Comparison of ENCODE assay signal across 20 cellular contexts in the genomic region with DNA sequence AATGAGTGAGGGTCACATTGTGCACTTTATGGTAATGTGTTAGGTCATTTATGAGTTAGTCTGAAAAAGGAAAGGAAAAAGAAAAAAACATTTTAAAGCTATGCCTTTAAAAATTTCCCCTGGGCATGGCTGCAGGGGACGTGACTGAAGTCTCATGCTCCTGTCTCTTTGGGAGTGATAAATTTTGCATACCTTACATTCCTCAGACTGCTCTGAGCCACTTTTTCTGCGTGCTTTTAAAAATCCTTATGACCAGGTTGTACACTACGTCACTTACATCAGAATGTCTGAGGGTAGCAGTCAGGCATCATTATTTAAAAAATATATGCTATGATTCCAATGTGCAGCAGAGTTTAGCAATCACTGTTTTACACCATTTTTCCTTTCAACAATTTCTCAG.
DNase-seq lines count a peak whose midpoint lies in the region; TF ChIP-seq lines count a peak whose summit lies in the region.
"Had no signal": no experiment of that assay in that cellular context is flagged by ENCODE, and none has a peak within 500 bp of the region (broad histone marks: within the 10 kb centered on the region; RNA-seq: fewer than 3 reads in every experiment).

No MANE protein-coding gene starts in this region.

- no peak overlapping the region for H3K27ac ChIP-seq in mesendoderm (ENCODE audit: low read depth, low read length)
- H3K27ac ChIP-seq in H9 (ENCODE audit: insufficient read length, low read depth, low read length) = no peak overlapping the region
- H3K27ac ChIP-seq: adrenal gland, BLaER1, upper lobe of left lung had no signal

- H3K27me3 ChIP-seq in mesendoderm (ENCODE audit: insufficient read depth, low read length, poor library complexity) (no peaks in the 10 kb centered on the region), H9 (ENCODE audit: insufficient read depth, low read length) (no peaks in the 10 kb centered on the region)
- H3K27me3 ChIP-seq: adrenal gland, BLaER1, upper lobe of left lung had no signal

- no peaks in the 10 kb centered on the region for H4K20me1 ChIP-seq in H9 (ENCODE audit: control insufficient read depth, insufficient read depth, insufficient read length)
- H4K20me1 ChIP-seq: BLaER1 had no signal

- H2BK20ac ChIP-seq in H9 (ENCODE audit: low read depth, low read length, poor library complexity, severe bottlenecking) = no peak overlapping the region

- H3K14ac ChIP-seq in H9 (ENCODE audit: insufficient read depth, low read length) = no peak overlapping the region

- no peak overlapping the region for H3K4ac ChIP-seq in mesendoderm (ENCODE audit: low read depth, low read length)
- no peak overlapping the region for H3K4ac ChIP-seq in H9 (ENCODE audit: low read depth, low read length)

- no peak for TF ChIP-seq CTCF in astrocyte of the spinal cord (IDR thresholded peaks at IDR 0.05; ENCODE audit: low read depth, low read length)
- no peak for TF ChIP-seq CTCF in H9 (conservative IDR thresholded peaks at IDR 0.05)

- H4K8ac ChIP-seq in mesendoderm (ENCODE audit: low read depth, low read length) (no peak overlapping the region), H9 (replicated peaks; ENCODE audit: insufficient read length, low read depth, low read length) (no peak overlapping the region)

- H3K4me3 ChIP-seq in astrocyte of the spinal cord (ENCODE audit: low read depth, low read length) (no peak overlapping the region), mesendoderm (ENCODE audit: low read length) (no peak overlapping the region)
- H3K4me3 ChIP-seq: adrenal gland, BLaER1, K562, upper lobe of left lung had no signal

- H3K4me1 Mint-ChIP-seq in H9 = 0 out of 4 replicates have a peak, but pooled peaks cover 0 to 2% of the 10 kb centered on the region in 2 experiments

- H2BK15ac ChIP-seq in mesendoderm (replicated peaks; ENCODE audit: low read depth) (no peak overlapping the region), H9 (ENCODE audit: low read depth, low read length) (no peak overlapping the region)

- no peak overlapping the region for H2AK5ac ChIP-seq in mesendoderm (ENCODE audit: low read length)
- no peak overlapping the region for H2AK5ac ChIP-seq in H9 (ENCODE audit: insufficient read length, low read length)

- H4K5ac ChIP-seq in mesendoderm (ENCODE audit: low read length) = no peak overlapping the region
- H4K5ac ChIP-seq in H9 (ENCODE audit: insufficient read length, low read depth, low read length) = no peak overlapping the region

- no peak overlapping the region for H3K9ac ChIP-seq in mesendoderm (ENCODE audit: low read length)
- no peak overlapping the region for H3K9ac ChIP-seq in H9 (ENCODE audit: extremely low read depth, insufficient read length, low read length)
- H3K9ac ChIP-seq: BLaER1 had no signal

- no peak overlapping the region for H2BK120ac ChIP-seq in mesendoderm (ENCODE audit: low read depth, low read length)
- H2BK120ac ChIP-seq in H9 (ENCODE audit: low read depth, low read length, poor library complexity, severe bottlenecking) = no peak overlapping the region

- WGBS in mesendoderm (ENCODE audit: extremely low coverage, insufficient coverage, low lambda C conversion rate) = no CpG with 5 or more reads among the region's 3 CpGs
- no CpG with 5 or more reads among the region's 3 CpGs for WGBS in H9 (ENCODE audit: extremely low coverage, insufficient read length, low lambda C conversion rate)

- no peaks in the 10 kb centered on the region for H3K36me3 ChIP-seq in mesendoderm (ENCODE audit: control insufficient read depth, insufficient read depth, low read length)
- H3K36me3 ChIP-seq: adrenal gland, BLaER1, upper lobe of left lung had no signal

- H3K23ac ChIP-seq in mesendoderm (ENCODE audit: low read length) = no peak overlapping the region
- H3K23ac ChIP-seq in H9 (ENCODE audit: insufficient read length, low read depth, low read length) = no peak overlapping the region

- no peak overlapping the region for H3K4me3 Mint-ChIP-seq in H9
- H3K4me3 Mint-ChIP-seq: activated T-cell treated with anti-CD3 and anti-CD28 coated beads, Interleukin-2, amount 50 U/mL, for 72 hours; T-helper 1 cell treated with Interleukin-12 subunit alpha and Interleukin-12 subunit beta and Interleukin-4 antibody, amounts not matched to agents 30 μg/mL and 1 μg/mL, for 36 hours had no signal

- H3K56ac ChIP-seq in mesendoderm (ENCODE audit: low read length) (no peak overlapping the region), H9 (ENCODE audit: insufficient read length, low read depth, low read length) (no peak overlapping the region)

- no peaks in the 10 kb centered on the region for H3K9me3 ChIP-seq in H9 (ENCODE audit: control insufficient read depth, low read depth, low read length)
- H3K9me3 ChIP-seq: adrenal gland, BLaER1, upper lobe of left lung had no signal

- H3K4me2 ChIP-seq in mesendoderm (ENCODE audit: low read length) (no peak overlapping the region), H9 (ENCODE audit: insufficient read depth, insufficient read length, low read length) (no peak overlapping the region)
- H3K4me2 ChIP-seq: BLaER1 had no signal

- in situ Hi-C loops in Caki2 (cut with HindIII; ENCODE audit: low pct_unique_long_range_greater_than_20kb, low sequenced_read_pairs) (no loop called here), astrocyte of the spinal cord (cut with HindIII; ENCODE audit: low sequenced_read_pairs) (no loop called here)

- H3K79me2 ChIP-seq in mesendoderm (ENCODE audit: control insufficient read depth, insufficient read depth, low read length) (no peaks in the 10 kb centered on the region), H9 (ENCODE audit: insufficient read depth, low read length) (no peaks in the 10 kb centered on the region)

- no peak overlapping the region for H2AFZ ChIP-seq in H9 (ENCODE audit: low read length)

- DNase-seq in Caki2 (ENCODE audit: low read depth) (peak; percentile 0), LHCN-M2 (ENCODE audit: low read depth) (peak; percentile 64), astrocyte of the spinal cord (ENCODE audit: low read depth, low spot score) (peak; percentile 32), mesendoderm (peak; percentile 40), NCI-H187 treated with DMSO at 0.1 percent for 48 hours (lab: John Stamatoyannopoulos, UW) (no peak), iPS-NIHi11 (ENCODE audit: low spot score) (no peak), H9 (no peak), GM19238 (ENCODE audit: insufficient read length, low spot score) (no peak)
- DNase-seq: activated CD4-positive, alpha-beta T cell treated with anti-CD3 and anti-CD28 coated beads, Interleukin-2, amount 50 U/mL, for 1 hour; activated T-cell treated with anti-CD3 and anti-CD28 coated beads, Interleukin-2, amount 50 U/mL, for 72 hours; adrenal gland; DMS53; kidney; NCI-H1436 treated with DMSO at 0.1 percent for 48 hours; NCI-H524; OCI-M1; upper lobe of left lung had no signal

- H4K91ac ChIP-seq in H9 (ENCODE audit: insufficient read length, low read depth, low read length) = no peak overlapping the region

- H3T11ph ChIP-seq in H9 (ENCODE audit: low read length) = no peak overlapping the region

- H3K23me2 ChIP-seq in H9 (ENCODE audit: insufficient read length, low read depth, low read length, poor library complexity, severe bottlenecking) = no peaks in the 10 kb centered on the region

- H2BK5ac ChIP-seq in mesendoderm (ENCODE audit: low read length) (no peak overlapping the region), H9 (ENCODE audit: insufficient read length, low read length) (no peak overlapping the region)

- H3K18ac ChIP-seq in mesendoderm (ENCODE audit: low read length) (no peak overlapping the region), H9 (ENCODE audit: insufficient read length, low read depth, low read length) (no peak overlapping the region)

- no peak overlapping the region for H2BK12ac ChIP-seq in H9 (ENCODE audit: insufficient read length, low read depth, low read length)

- no peaks in the 10 kb centered on the region for H3K36me3 Mint-ChIP-seq in H9 (ENCODE audit: insufficient read depth in 1 of 3, low read depth in 3 of 3)

- H3K27me3 Mint-ChIP-seq in H9 (ENCODE audit: low read depth) = no peaks in the 10 kb centered on the region

- H3K79me1 ChIP-seq in mesendoderm (ENCODE audit: low read length) (no peaks in the 10 kb centered on the region), H9 (ENCODE audit: insufficient read depth, low read depth, low read length, poor library complexity, severe bottlenecking) (no peaks in the 10 kb centered on the region)

- H3K4me1 ChIP-seq in mesendoderm (ENCODE audit: control insufficient read depth, low read depth, low read length) (no peaks in the 10 kb centered on the region), H9 (ENCODE audit: insufficient read depth, low read length) (no peaks in the 10 kb centered on the region)
- H3K4me1 ChIP-seq: adrenal gland, upper lobe of left lung had no signal

- no peaks in the 10 kb centered on the region for H3K9me3 Mint-ChIP-seq in H9
- H3K9me3 Mint-ChIP-seq: activated T-cell treated with anti-CD3 and anti-CD28 coated beads, Interleukin-2, amount 50 U/mL, for 72 hours; T-helper 1 cell treated with Interleukin-12 subunit alpha and Interleukin-12 subunit beta and Interleukin-4 antibody, amounts not matched to agents 30 μg/mL and 1 μg/mL, for 36 hours had no signal

- no peak overlapping the region for H3K27ac Mint-ChIP-seq in H9
- H3K27ac Mint-ChIP-seq: activated T-cell treated with anti-CD3 and anti-CD28 coated beads, Interleukin-2, amount 50 U/mL, for 72 hours; T-helper 1 cell treated with Interleukin-12 subunit alpha and Interleukin-12 subunit beta and Interleukin-4 antibody, amounts not matched to agents 30 μg/mL and 1 μg/mL, for 36 hours had no signal

Comparison
In these comparisons a context has a peak if more than half of its experiments do, and no peak if none do; other contexts are left out.
1. DNase-seq: peak in Caki2 (single experiment), LHCN-M2 (single experiment), astrocyte of the spinal cord (single experiment) and mesendoderm (single experiment); none in NCI-H187 treated with DMSO at 0.1 percent for 48 hours (single experiment), iPS-NIHi11 (single experiment), H9 (single experiment) and GM19238 (single experiment).